In genomic region chr17:82020874-82021727, GRCh38 we compare ENCODE assay signal across 1 cellular context.
TF ChIP-seq lines count a peak whose summit lies in the region.

No MANE protein-coding gene starts in this region.

TF ChIP-seq in HepG2, 621 proteins besides CTCF, POLR2A, EP300 and RAD21 (continued from another document and continues in another):
- TF ChIP-seq ZNF280D (CRISPR knock-in tag; IDR thresholded peaks at IDR 0.05) (peak; percentile 89), ZIK1 (CRISPR knock-in tag; IDR thresholded peaks at IDR 0.05; ENCODE audit: borderline replicate concordance, low read depth) (0 out of 2 replicates have a peak, but pooled peaks have one; percentile 71), ZNF580 (CRISPR knock-in tag; IDR thresholded peaks at IDR 0.05; ENCODE audit: borderline replicate concordance, low read depth) (0 out of 2 replicates have a peak, but pooled peaks have one; percentile 50), ZNF460 (CRISPR knock-in tag; IDR thresholded peaks at IDR 0.05; ENCODE audit: borderline replicate concordance) (no peak; the same call in 1 of the 2 replicates), PHF8 (CRISPR knock-in tag; IDR thresholded peaks at IDR 0.05) (peak; percentile 54; the same call in 1 of the 2 replicates), SKIL (CRISPR knock-in tag; IDR thresholded peaks at IDR 0.05; ENCODE audit: borderline replicate concordance) (no peak), AKNA (CRISPR knock-in tag; IDR thresholded peaks at IDR 0.05; ENCODE audit: borderline replicate concordance) (peak; percentile 18; the same call in 1 of the 2 replicates), ELF3 (CRISPR knock-in tag; IDR thresholded peaks at IDR 0.05) (peak; percentile 51), CEBPG (CRISPR knock-in tag; IDR thresholded peaks at IDR 0.05) (no peak), REXO4 (CRISPR knock-in tag; IDR thresholded peaks at IDR 0.05; ENCODE audit: borderline replicate concordance) (no peak), TARDBP (CRISPR knock-in tag; IDR thresholded peaks at IDR 0.05) (peak; percentile 80), NFYC (CRISPR knock-in tag; IDR thresholded peaks at IDR 0.05) (peak; percentile 42; the same call in 1 of the 2 replicates), ZNF205 (CRISPR knock-in tag; IDR thresholded peaks at IDR 0.05) (peak; percentile 38; the same call in 1 of the 2 replicates), PAX8 (CRISPR knock-in tag; IDR thresholded peaks at IDR 0.05; ENCODE audit: borderline replicate concordance) (no peak), MAX (IDR thresholded peaks at IDR 0.05) (peak; percentile 54), ZHX1 (CRISPR knock-in tag; IDR thresholded peaks at IDR 0.05; ENCODE audit: low read depth) (0 out of 2 replicates have a peak, but pooled peaks have one; percentile 32), SIX4 (CRISPR knock-in tag; IDR thresholded peaks at IDR 0.05) (0 out of 2 replicates have a peak, but pooled peaks have one; percentile 42), KLF9 (CRISPR knock-in tag; IDR thresholded peaks at IDR 0.05; ENCODE audit: low read depth) (peak; percentile 60; the same call in 1 of the 2 replicates), SKI (IDR thresholded peaks at IDR 0.05; ENCODE audit: partially characterized antibody) (peak; percentile 26), SMARCE1 (IDR thresholded peaks at IDR 0.05; ENCODE audit: borderline replicate concordance) (no peak), PRMT3 (CRISPR knock-in tag; IDR thresholded peaks at IDR 0.05; ENCODE audit: borderline replicate concordance, low read depth) (0 out of 2 replicates have a peak, but pooled peaks have one; percentile 31), NONO (IDR thresholded peaks at IDR 0.05) (no peak; the same call in 1 of the 2 replicates), NONO (CRISPR knock-in tag; conservative IDR thresholded peaks at IDR 0.05) (peak; percentile 79; the same call in 1 of the 2 replicates), ZNF337 (CRISPR knock-in tag; IDR thresholded peaks at IDR 0.05; ENCODE audit: borderline replicate concordance, low read depth) (no peak), MBNL3 (CRISPR knock-in tag; conservative IDR thresholded peaks at IDR 0.05) (no peak), ZNF703 (CRISPR knock-in tag; IDR thresholded peaks at IDR 0.05; ENCODE audit: borderline replicate concordance) (peak; percentile 27; the same call in 1 of the 2 replicates), ZC3H13 (CRISPR knock-in tag; IDR thresholded peaks at IDR 0.05) (peak; percentile 76), MYC (CRISPR knock-in tag; IDR thresholded peaks at IDR 0.05; ENCODE audit: borderline replicate concordance) (peak; percentile 67; the same call in 1 of the 2 replicates), FOSL2 (CRISPR knock-in tag; IDR thresholded peaks at IDR 0.05) (peak; percentile 51; the same call in 1 of the 2 replicates), MXD4 (CRISPR knock-in tag; IDR thresholded peaks at IDR 0.05) (no peak; the same call in 1 of the 2 replicates), TBX3 (IDR thresholded peaks at IDR 0.05; ENCODE audit: borderline replicate concordance) (no peak), ZNF160 (CRISPR knock-in tag; IDR thresholded peaks at IDR 0.05) (no peak), SNRNP70 (IDR thresholded peaks at IDR 0.05; ENCODE audit: low read depth, low read length) (no peak), BRCA1 (CRISPR knock-in tag; IDR thresholded peaks at IDR 0.05) (peak; percentile 89), FUBP1 (CRISPR knock-in tag; IDR thresholded peaks at IDR 0.05; ENCODE audit: borderline replicate concordance) (0 out of 2 replicates have a peak, but pooled peaks have one; percentile 58), TOE1 (CRISPR knock-in tag; IDR thresholded peaks at IDR 0.05) (0 out of 2 replicates have a peak, but pooled peaks have one; percentile 41), KLF11 (CRISPR knock-in tag; IDR thresholded peaks at IDR 0.05) (0 out of 2 replicates have a peak, but pooled peaks have one; percentile 24), LCORL (IDR thresholded peaks at IDR 0.05) (no peak), LCORL (CRISPR knock-in tag; IDR thresholded peaks at IDR 0.05) (peak; percentile 81), JUND (CRISPR knock-in tag; IDR thresholded peaks at IDR 0.05) (peak; percentile 17; the same call in 1 of the 2 replicates), ZBTB20 (CRISPR knock-in tag; IDR thresholded peaks at IDR 0.05; ENCODE audit: borderline replicate concordance, low read depth) (peak; percentile 37; the same call in 1 of the 2 replicates), ZNF891 (CRISPR knock-in tag; IDR thresholded peaks at IDR 0.05) (peak; percentile 46; the same call in 1 of the 2 replicates), KAT7 (CRISPR knock-in tag; IDR thresholded peaks at IDR 0.05; ENCODE audit: borderline replicate concordance) (0 out of 2 replicates have a peak, but pooled peaks have one; percentile 44), ZNF331 (CRISPR knock-in tag; IDR thresholded peaks at IDR 0.05) (peak; percentile 40), JUN (CRISPR knock-in tag; IDR thresholded peaks at IDR 0.05) (peak; percentile 65; the same call in 1 of the 2 replicates), HNF4G (IDR thresholded peaks at IDR 0.05; ENCODE audit: borderline replicate concordance, low read depth, low read length) (no peak), HNF4G (CRISPR knock-in tag; IDR thresholded peaks at IDR 0.05; ENCODE audit: borderline replicate concordance, low read depth) (no peak; the same call in 1 of the 2 replicates), AKAP8 (CRISPR knock-in tag; IDR thresholded peaks at IDR 0.05) (peak; percentile 99), PATZ1 (CRISPR knock-in tag; IDR thresholded peaks at IDR 0.05) (peak; percentile 57)
